11 cellular contexts compared by ENCODE assay signal in the genomic region with DNA sequence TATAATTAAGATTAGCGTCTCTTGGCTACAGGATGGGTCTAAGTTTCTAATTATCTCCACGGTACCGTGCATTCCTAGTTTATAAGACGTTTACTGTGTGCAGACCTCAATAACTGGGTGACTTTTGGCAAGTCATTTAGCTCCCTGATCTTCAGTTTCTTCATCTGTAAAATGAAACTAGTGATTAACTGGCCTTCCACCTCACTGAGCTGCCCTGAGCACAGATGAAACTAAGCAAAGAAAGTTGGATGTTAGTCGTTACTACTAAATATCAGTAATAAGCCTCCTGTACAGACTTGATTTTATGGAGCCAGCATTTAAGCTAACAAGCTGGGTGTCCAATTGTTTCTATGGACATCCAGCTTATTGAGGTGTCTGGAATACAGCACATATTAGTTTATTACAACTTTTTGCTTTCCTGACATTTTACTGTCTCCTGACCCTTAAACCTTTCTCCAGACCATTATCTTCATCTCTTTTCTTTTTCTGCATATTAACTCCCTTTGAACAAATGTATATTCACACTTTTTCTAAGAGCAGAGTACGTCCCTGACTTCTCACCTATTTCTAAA. TPM values are rescaled to one million over a fixed set of nuclear protein-coding genes. Genes with fewer than 3 reads are reported as not detected.
DNase-seq lines count a peak whose midpoint lies in the region; ATAC-seq and TF ChIP-seq lines count a peak whose summit lies in the region.
"Had no signal": no experiment of that assay in that cellular context is flagged by ENCODE, and none has a peak within 500 bp of the region (broad histone marks: within the 10 kb centered on the region; RNA-seq: fewer than 3 reads in every experiment).

No MANE protein-coding gene starts in this region.

- H3K4me3 Mint-ChIP-seq in activated CD8-positive, alpha-beta T cell treated with anti-CD3 and anti-CD28 coated beads for 36 hours: peak overlapping the region; percentile 68
- peak overlapping the region in 1 of 8 donors; percentile 89 for H3K4me3 Mint-ChIP-seq in naive B cell

- ATAC-seq in GM21381 (IDR thresholded peaks at IDR 0.05; ENCODE audit: unreplicated experiment): peak; percentile 14
- ATAC-seq in activated CD8-positive, alpha-beta T cell treated with anti-CD3 and anti-CD28 coated beads for 36 hours: peak; percentile 21
- no peak for ATAC-seq in naive B cell (ENCODE audit: low read depth in 2 of 2)

- no peaks in the 10 kb centered on the region for H3K9me3 Mint-ChIP-seq in activated CD8-positive, alpha-beta T cell treated with anti-CD3 and anti-CD28 coated beads for 36 hours
- no peaks in the 10 kb centered on the region for H3K9me3 Mint-ChIP-seq in naive B cell

- no peak for DNase-seq in activated CD8-positive, alpha-beta T cell treated with anti-CD3 and anti-CD28 coated beads for 36 hours
- peak; percentile 6 for DNase-seq in naive B cell
- DNase-seq in medulla oblongata (ENCODE audit: extremely low spot score): no peak
- no peak for DNase-seq in NCI-H1436 (lab: John Stamatoyannopoulos, UW)
- no peak for DNase-seq in stimulated activated naive CD4-positive, alpha-beta T cell treated with Interleukin-2 at 50 U/mL for 16 hours (lab: John Stamatoyannopoulos, UW)
- DNase-seq in AG08395 (ENCODE audit: low spot score): no peak
- DNase-seq: HCEC 1CT had no signal

- no peak for TF ChIP-seq CTCF in activated CD8-positive, alpha-beta T cell treated with anti-CD3 and anti-CD28 coated beads for 36 hours (IDR thresholded peaks at IDR 0.05)

- H3K27me3 Mint-ChIP-seq in activated CD8-positive, alpha-beta T cell treated with anti-CD3 and anti-CD28 coated beads for 36 hours: peaks cover 12% of the 10 kb centered on the region
- no peaks in the 10 kb centered on the region for H3K27me3 Mint-ChIP-seq in naive B cell

- peaks cover 20% of the 10 kb centered on the region for H3K4me1 Mint-ChIP-seq in activated CD8-positive, alpha-beta T cell treated with anti-CD3 and anti-CD28 coated beads for 36 hours (ENCODE audit: low read depth)
- peaks cover 0 to 14% (median 10%) of the 10 kb centered on the region in 3 donors for H3K4me1 Mint-ChIP-seq in naive B cell

- H3K4me1 ChIP-seq in ES-I3 (ENCODE audit: insufficient read depth, low read length): no peaks in the 10 kb centered on the region; the same call in 1 of the 2 replicates

- H3K36me3 ChIP-seq in ES-I3 (ENCODE audit: insufficient read depth, low read length): no peaks in the 10 kb centered on the region
- H3K36me3 ChIP-seq: heart right ventricle, ovary had no signal

- no peaks in the 10 kb centered on the region for H3K36me3 Mint-ChIP-seq in activated CD8-positive, alpha-beta T cell treated with anti-CD3 and anti-CD28 coated beads for 36 hours (ENCODE audit: low read depth)
- no peaks in the 10 kb centered on the region for H3K36me3 Mint-ChIP-seq in naive B cell

- CTCF ChIA-PET in activated CD8-positive, alpha-beta T cell treated with anti-CD3 and anti-CD28 coated beads for 36 hours (lab: Charles Lee): interaction anchor here (0.7 to 3.5 kb wide), 7 partner anchors 9 to 371 kb away, joined by 3 to 22 read pairs (median 4); no protein-coding TSS in a partner anchor

- H3K9ac ChIP-seq in ES-I3 (ENCODE audit: low read depth, low read length): 0 out of 2 replicates have a peak overlapping the region, but pooled peaks have one; percentile 58

- intact Hi-C loops in activated CD8-positive, alpha-beta T cell treated with anti-CD3 and anti-CD28 coated beads for 36 hours (cut with micrococcal nuclease): loop anchor here (5.0 kb wide), 1 partner anchor 42 kb away; a partner anchor contains a TSS

- POLR2A ChIA-PET in activated CD8-positive, alpha-beta T cell treated with anti-CD3 and anti-CD28 coated beads for 36 hours (lab: Charles Lee): interaction anchor here (1.0 to 1.7 kb wide), 3 partner anchors 9 to 119 kb away, joined by 3 to 7 read pairs (median 4); no protein-coding TSS in a partner anchor

- H3K27ac Mint-ChIP-seq in activated CD8-positive, alpha-beta T cell treated with anti-CD3 and anti-CD28 coated beads for 36 hours: peak overlapping the region; percentile 60
- H3K27ac Mint-ChIP-seq in naive B cell: peak overlapping the region in 4 of 6 donors; percentile 40 to 92 (median 91)

- no peaks in the 10 kb centered on the region for H3K9me3 ChIP-seq in ES-I3 (ENCODE audit: control insufficient read depth, insufficient read depth, low read length)
- H3K9me3 ChIP-seq: heart right ventricle, ovary had no signal

RNA-seq across cellular contexts. Expression of a gene that starts 1.1 kb away (rescaled TPM):
- total RNA-seq in activated CD8-positive, alpha-beta T cell treated with anti-CD3 and anti-CD28 coated beads for 36 hours: 1 to 10 TPM; 1.9 to 2.1 TPM
- polyA plus RNA-seq in naive B cell (ENCODE audit: low read depth in 6 of 6): 100 to 1,000 TPM in 3 of 6 donors, 10 to 100 TPM in 3; 78.0 to 142 (median 111) TPM

RNA-seq across cellular contexts. Expression of a gene that starts 40.7 kb away (rescaled TPM):
- total RNA-seq in activated CD8-positive, alpha-beta T cell treated with anti-CD3 and anti-CD28 coated beads for 36 hours: under 1 TPM; 0.14 to 0.18 TPM
- polyA plus RNA-seq in naive B cell (ENCODE audit: low read depth in 6 of 6): 10 to 100 TPM; 20.5 to 32.8 (median 24.3) TPM

Comparison
In these comparisons a context has a peak if more than half of its experiments do, and no peak if none do; other contexts are left out.
1. ATAC-seq: peak in GM21381 (single experiment) and activated CD8-positive, alpha-beta T cell treated with anti-CD3 and anti-CD28 coated beads for 36 hours (single experiment); none in naive B cell (0 of 2).